ENCODE assay signal across 3 cellular contexts in genomic region chr1:113388017-113388620, GRCh38.
TF ChIP-seq lines count a peak whose summit lies in the region.

No MANE protein-coding gene starts in this region.

TF ChIP-seq in A549, 52 proteins besides CTCF, POLR2A, EP300 and RAD21 (continued from another document):
- no peak for TF ChIP-seq HOXB5 (CRISPR knock-in tag; IDR thresholded peaks at IDR 0.05)
- TF ChIP-seq POLR2AphosphoS2 (conservative IDR thresholded peaks at IDR 0.05; ENCODE audit: low read length), result no peak
- TF ChIP-seq HMGXB4 (CRISPR knock-in tag; IDR thresholded peaks at IDR 0.05; ENCODE audit: borderline replicate concordance), result no peak
- no peak for TF ChIP-seq CEBPB (IDR thresholded peaks at IDR 0.05)
- no peak for TF ChIP-seq CHD2 (IDR thresholded peaks at IDR 0.05; ENCODE audit: low read length, partially characterized antibody)
- no peak for TF ChIP-seq ZFP36 (IDR thresholded peaks at IDR 0.05; ENCODE audit: borderline replicate concordance, partially characterized antibody)
- TF ChIP-seq KDM1A (IDR thresholded peaks at IDR 0.05; ENCODE audit: low read depth), result no peak

TF ChIP-seq in GM23338, 12 proteins besides CTCF, POLR2A, EP300 and RAD21 (continued from another document):
- no peak for TF ChIP-seq REST (IDR thresholded peaks at IDR 0.05; ENCODE audit: unreplicated experiment)
- TF ChIP-seq ZNF331 (CRISPR knock-in tag; IDR thresholded peaks at IDR 0.05; ENCODE audit: low read depth), result no peak
- no peak for TF ChIP-seq EZH2phosphoT487 (IDR thresholded peaks at IDR 0.05; ENCODE audit: unreplicated experiment)
- no peak for TF ChIP-seq CREB1 (CRISPR knock-in tag; IDR thresholded peaks at IDR 0.05; ENCODE audit: low read depth)
- TF ChIP-seq EZH2 (IDR thresholded peaks at IDR 0.05; ENCODE audit: low read depth, unreplicated experiment), result no peak

TF ChIP-seq in liver, 16 proteins besides CTCF, POLR2A, EP300 and RAD21 (continued from another document):
- TF ChIP-seq REST (IDR thresholded peaks at IDR 0.05), result no peak
- no peak for TF ChIP-seq RXRA (IDR thresholded peaks at IDR 0.05)
- no peak for TF ChIP-seq ZBTB33 (IDR thresholded peaks at IDR 0.05)
- TF ChIP-seq EGR1 (IDR thresholded peaks at IDR 0.05; ENCODE audit: low read depth in 2 of 2), result no peak
- TF ChIP-seq FOXA2 (IDR thresholded peaks at IDR 0.05), result no peak
- TF ChIP-seq HNF4G (IDR thresholded peaks at IDR 0.05), result no peak
- TF ChIP-seq ATF3 (IDR thresholded peaks at IDR 0.05), result no peak
